24 cellular contexts compared by ENCODE assay signal in genomic region chrX:15425024-15425423, GRCh38. TPM values are rescaled to one million over a fixed set of nuclear protein-coding genes. Genes with fewer than 3 reads are reported as not detected.
"Had no signal": no experiment of that assay in that cellular context is flagged by ENCODE, and none has a peak within 500 bp of the region (broad histone marks: within the 10 kb centered on the region; RNA-seq: fewer than 3 reads in every experiment).

No MANE protein-coding gene starts in this region.

- H3K4me1 ChIP-seq: esophagus muscularis mucosa, gastrocnemius medialis, heart right ventricle, left lung, lower lobe of right lung had no signal

- DNase-seq: dermis blood vessel endothelial cell; dorsolateral prefrontal cortex; effector CD4-positive, alpha-beta T cell; effector memory CD4-positive, alpha-beta T cell; erythroblast; foreskin melanocyte; gastrocnemius medialis; glutamatergic neuron; head of caudate nucleus; heart right ventricle; hippocampal formation; left cardiac atrium; left lung; left ventricle myocardium superior; lower lobe of right lung; mesendoderm; midbrain; naive thymus-derived CD4-positive, alpha-beta T cell had no signal

- H3K9me3 ChIP-seq: gastrocnemius medialis, left lung, lower lobe of right lung had no signal

- H3K27me3 ChIP-seq: esophagus muscularis mucosa, gastrocnemius medialis, left lung had no signal

- ATAC-seq: gastrocnemius medialis; heart right ventricle; left cardiac atrium; left lung; left ventricle myocardium superior; lower lobe of right lung; naive thymus-derived CD4-positive, alpha-beta T cell had no signal

- H3K4me3 ChIP-seq: coronary artery, dorsolateral prefrontal cortex, esophagus muscularis mucosa, gastrocnemius medialis, heart right ventricle, left lung, lower lobe of right lung had no signal

- H3K36me3 ChIP-seq: left lung, lower lobe of right lung had no signal

- H3K27ac ChIP-seq: coronary artery, dorsolateral prefrontal cortex, epithelial cell of prostate, esophagus muscularis mucosa, gastrocnemius medialis, heart right ventricle, left lung, lower lobe of right lung had no signal

RNA-seq across cellular contexts. Expression of gene VEGFD, which starts 40.8 kb away (rescaled TPM):
- total RNA-seq: fibroblast of villous mesenchyme; kidney epithelial cell; mononuclear cell; naive thymus-derived CD4-positive, alpha-beta T cell had no signal
- polyA plus RNA-seq: naive thymus-derived CD4-positive, alpha-beta T cell had no signal
